Comparison of ENCODE assay signal across 19 cellular contexts in genomic region chr10:57628592-57629284, GRCh38.
DNase-seq lines count a peak whose midpoint lies in the region; ATAC-seq and TF ChIP-seq lines count a peak whose summit lies in the region.
"Had no signal": no experiment of that assay in that cellular context is flagged by ENCODE, and none has a peak within 500 bp of the region (broad histone marks: within the 10 kb centered on the region; RNA-seq: fewer than 3 reads in every experiment).

No MANE protein-coding gene starts in this region.

- H3K27ac Mint-ChIP-seq in immature natural killer cell: no peak overlapping the region
- H3K27ac Mint-ChIP-seq in mesothelial cell of epicardium: no peak overlapping the region
- H3K27ac Mint-ChIP-seq: activated naive CD4-positive, alpha-beta T cell treated with anti-CD3 and anti-CD28 coated beads for 36 hours; effector memory CD8-positive, alpha-beta T cell had no signal

- H3K4ac ChIP-seq in mesendoderm (ENCODE audit: low read depth, low read length): no peak overlapping the region

- no peaks in the 10 kb centered on the region for H3K79me2 ChIP-seq in mesendoderm (ENCODE audit: control insufficient read depth, insufficient read depth, low read length)

- peak overlapping the region; percentile 73 for H3K56ac ChIP-seq in mesendoderm (ENCODE audit: low read length)

- H3K27me3 Mint-ChIP-seq in immature natural killer cell (ENCODE audit: low read depth in 3 of 3): no peaks in the 10 kb centered on the region
- no peaks in the 10 kb centered on the region for H3K27me3 Mint-ChIP-seq in mesothelial cell of epicardium (ENCODE audit: low read depth)
- H3K27me3 Mint-ChIP-seq: effector memory CD8-positive, alpha-beta T cell had no signal

- peak overlapping the region; percentile 99 for H3K18ac ChIP-seq in mesendoderm (ENCODE audit: low read length)

- no peak overlapping the region for H2AK5ac ChIP-seq in mesendoderm (ENCODE audit: low read length)

- peaks cover 2 to 15% (median 10%) of the 10 kb centered on the region in 6 donors for H3K9me3 Mint-ChIP-seq in immature natural killer cell
- H3K9me3 Mint-ChIP-seq in mesothelial cell of epicardium: peaks cover 5% of the 10 kb centered on the region
- H3K9me3 Mint-ChIP-seq: neural crest cell had no signal

- intact Hi-C loops in body of pancreas (cut with DNase I): no loop called here

- H3K36me3 ChIP-seq in body of pancreas (replicated peaks in 1 of 2; ENCODE audit: insufficient read depth in 1 of 2, low read depth in 2 of 2): no peaks in the 10 kb centered on the region
- no peaks in the 10 kb centered on the region for H3K36me3 ChIP-seq in mesendoderm (ENCODE audit: control insufficient read depth, insufficient read depth, low read length)
- H3K36me3 ChIP-seq: BLaER1 had no signal

- H3K36me3 Mint-ChIP-seq in immature natural killer cell (peaks cover 0 to 5% (median 0%) of the 10 kb centered on the region in 3 donors), mesothelial cell of epicardium (no peaks in the 10 kb centered on the region)

- H3K27me3 ChIP-seq in body of pancreas (no peaks in the 10 kb centered on the region), mesendoderm (ENCODE audit: insufficient read depth, low read length, poor library complexity) (no peaks in the 10 kb centered on the region)
- H3K27me3 ChIP-seq: BLaER1 had no signal

- no peak overlapping the region for H3K4me2 ChIP-seq in mesendoderm (ENCODE audit: low read length)
- H3K4me2 ChIP-seq: BLaER1, KMS-11 had no signal

- no peak overlapping the region for H3K4me3 Mint-ChIP-seq in immature natural killer cell
- no peak overlapping the region for H3K4me3 Mint-ChIP-seq in mesothelial cell of epicardium
- H3K4me3 Mint-ChIP-seq: activated naive CD4-positive, alpha-beta T cell treated with anti-CD3 and anti-CD28 coated beads for 36 hours; effector memory CD8-positive, alpha-beta T cell; neural crest cell had no signal

- TF ChIP-seq POLR2A in body of pancreas (IDR thresholded peaks at IDR 0.05): no peak

- peak overlapping the region; percentile 96 for H2BK5ac ChIP-seq in mesendoderm (ENCODE audit: low read length)

- DNase-seq in body of pancreas (no peak), mesendoderm (peak; percentile 86), immature natural killer cell (no peak), mesothelial cell of epicardium (ENCODE audit: low spot score in 2 of 2, unreplicated experiment in 2 of 2) (no peak)
- no peak for DNase-seq in activated effector memory CD4-positive, alpha-beta T cell treated with anti-CD3 and anti-CD28 coated beads, Interleukin-2, amount 50 U/mL, for 16 hours
- DNase-seq: activated CD8-positive, alpha-beta memory T cell treated with anti-CD3 and anti-CD28 coated beads for 24 hours; activated naive CD4-positive, alpha-beta T cell treated with anti-CD3 and anti-CD28 coated beads for 36 hours; effector memory CD8-positive, alpha-beta T cell; foreskin melanocyte; left ventricle myocardium superior; NCI-H1930; Right ventricle myocardium superior had no signal

- peak overlapping the region; percentile 20 for H3K9ac ChIP-seq in mesendoderm (ENCODE audit: low read length)
- H3K9ac ChIP-seq: BLaER1, KMS-11 had no signal

- no peak overlapping the region for H3K23ac ChIP-seq in mesendoderm (ENCODE audit: low read length)

- no peaks in the 10 kb centered on the region for H3K79me1 ChIP-seq in mesendoderm (ENCODE audit: low read length)

- peak overlapping the region; percentile 89 for H4K5ac ChIP-seq in mesendoderm (ENCODE audit: low read length)

- peak overlapping the region; percentile 99 for H4K8ac ChIP-seq in mesendoderm (ENCODE audit: low read depth, low read length)

- no peaks in the 10 kb centered on the region for H3K9me3 ChIP-seq in body of pancreas
- H3K9me3 ChIP-seq: BLaER1 had no signal

- no peak overlapping the region for H2BK15ac ChIP-seq in mesendoderm (replicated peaks; ENCODE audit: low read depth)

- WGBS in body of pancreas, 2 donors: 24 to 27% methylated on average over 3 of the region's 3 CpGs
- WGBS in mesendoderm (ENCODE audit: extremely low coverage, insufficient coverage, low lambda C conversion rate): no CpG with 5 or more reads among the region's 3 CpGs

- ATAC-seq in GM18511 (IDR thresholded peaks at IDR 0.05; ENCODE audit: unreplicated experiment): peak; percentile 86
- ATAC-seq in HG03342 (IDR thresholded peaks at IDR 0.05; ENCODE audit: unreplicated experiment): peak; percentile 67
- peak; percentile 38 for ATAC-seq in body of pancreas
- no peak for ATAC-seq in HG02588 (IDR thresholded peaks at IDR 0.05; ENCODE audit: unreplicated experiment)
- ATAC-seq: effector memory CD8-positive, alpha-beta T cell; HCT116; left ventricle myocardium superior had no signal

- H3K4me1 ChIP-seq in body of pancreas (no peaks in the 10 kb centered on the region), mesendoderm (ENCODE audit: control insufficient read depth, low read depth, low read length) (peaks cover 2% of the 10 kb centered on the region)
- H3K4me1 ChIP-seq: BLaER1 had no signal

- TF ChIP-seq CTCF in body of pancreas (IDR thresholded peaks at IDR 0.05) (no peak), mesothelial cell of epicardium (IDR thresholded peaks at IDR 0.05; ENCODE audit: unreplicated experiment) (no peak)

- H3K4me3 ChIP-seq in body of pancreas (no peak overlapping the region), mesendoderm (ENCODE audit: low read length) (no peak overlapping the region)
- H3K4me3 ChIP-seq: BLaER1 had no signal

- H3K4me1 Mint-ChIP-seq in immature natural killer cell (no peaks in the 10 kb centered on the region), mesothelial cell of epicardium (peaks cover 26% of the 10 kb centered on the region)

- peak overlapping the region; percentile 65 for H2BK120ac ChIP-seq in mesendoderm (ENCODE audit: low read depth, low read length)

- H3K27ac ChIP-seq in body of pancreas (no peak overlapping the region), mesendoderm (ENCODE audit: low read depth, low read length) (peak overlapping the region; percentile 95)
- H3K27ac ChIP-seq: BLaER1, KMS-11 had no signal
